15 cellular contexts compared by ENCODE assay signal in genomic region chr1:164662462-164662861, GRCh38.
"Had no signal": no experiment of that assay in that cellular context is flagged by ENCODE, and none has a peak within 500 bp of the region (broad histone marks: within the 10 kb centered on the region; RNA-seq: fewer than 3 reads in every experiment).

No MANE protein-coding gene starts in this region.

- FAIRE-seq: bronchial epithelial cell, endothelial cell of umbilical vein had no signal

- H3K4me3 ChIP-seq: gastrocnemius medialis, psoas muscle, sigmoid colon, upper lobe of left lung had no signal

- H3K27me3 ChIP-seq: gastrocnemius medialis, sigmoid colon, upper lobe of left lung had no signal

- ATAC-seq: gastrocnemius medialis, psoas muscle, T-helper 17 cell had no signal

- DNase-seq: activated CD4-positive, alpha-beta T cell treated with anti-CD3 and anti-CD28 coated beads, Interleukin-2, amount 50 U/mL, for 1 hour; activated effector memory CD4-positive, alpha-beta T cell treated with Interleukin-2 at 50 U/mL for 16 hours; activated naive CD8-positive, alpha-beta T cell treated with anti-CD3 and anti-CD28 coated beads for 36 hours; activated T-cell treated with anti-CD3 and anti-CD28 coated beads, Interleukin-2, amount 50 U/mL, for 1 hour; anterior cingulate cortex; gastrocnemius medialis; kidney glomerular epithelial cell; psoas muscle; sigmoid colon; stimulated activated CD4-positive, alpha-beta T cell treated with anti-CD3 and anti-CD28 coated beads, Interleukin-2, amount 100 ng/mL, for 24 hours; stimulated activated naive CD4-positive, alpha-beta T cell; T-helper 17 cell; upper lobe of left lung had no signal

- H3K27ac ChIP-seq: psoas muscle, sigmoid colon, upper lobe of left lung had no signal

- H3K9me3 ChIP-seq: gastrocnemius medialis, psoas muscle, sigmoid colon, upper lobe of left lung had no signal

- H3K36me3 ChIP-seq: gastrocnemius medialis, sigmoid colon, upper lobe of left lung had no signal
